8 cellular contexts compared by ENCODE assay signal in genomic region chr2:39665811-39666488, GRCh38. TPM values are rescaled to one million over a fixed set of nuclear protein-coding genes. Genes with fewer than 3 reads are reported as not detected.
DNase-seq lines count a peak whose midpoint lies in the region; ATAC-seq, FAIRE-seq and TF ChIP-seq lines count a peak whose summit lies in the region.

TMEM178A (plus strand) TSS chr2:39665917; CDS start chr2:39665975, 58 bp downstream.

- H3K9ac ChIP-seq in HepG2 (ENCODE audit: insufficient read depth, low read depth, low read length) = no peak within 1 kb of the TSS

- H3K79me2 ChIP-seq in HepG2 (ENCODE audit: insufficient read depth, low read length) = no peaks in the 10 kb centered on the region

- ATAC-seq in HepG2 (peak; percentile 76), HG02852 (IDR thresholded peaks at IDR 0.05; ENCODE audit: unreplicated experiment) (no peak), GM19324 (IDR thresholded peaks at IDR 0.05; ENCODE audit: low FRiP score, unreplicated experiment) (no peak)

- TF ChIP-seq CTCF in HepG2 (CRISPR knock-in tag; IDR thresholded peaks at IDR 0.05) = no peak

- H3K36me3 ChIP-seq in HepG2 (replicated peaks in 1 of 2; ENCODE audit: control insufficient read depth in 1 of 2, insufficient read depth in 2 of 2, low read length in 2 of 2) (no peaks in the 10 kb centered on the region), thymus (ENCODE audit: control insufficient read depth, insufficient read depth) (no peaks in the 10 kb centered on the region)

- H3K4me3 ChIP-seq in HepG2 (replicated peaks in 1 of 3; ENCODE audit: insufficient read depth in 1 of 3, low read depth in 2 of 3, low read length in 3 of 3) = peak within 1 kb of the TSS; percentile 50 to 78 (median 67)
- peak within 1 kb of the TSS; percentile 53 for H3K4me3 ChIP-seq in thymus (ENCODE audit: low read length)

- H3K4me2 ChIP-seq in HepG2 (ENCODE audit: low read depth, low read length) = peak within 1 kb of the TSS; percentile 83

- no peak for FAIRE-seq in HTR-8/SVneo (lab: Jason Lieb, UNC)
- FAIRE-seq in HepG2 (lab: Jason Lieb, UNC) = no peak

- POLR2A ChIA-PET in HepG2 (lab: Yijun Ruan, JAX) = no interaction called here

- H3K27me3 ChIP-seq in HepG2 (ENCODE audit: control insufficient read depth in 1 of 2, insufficient read depth in 2 of 2, low read length in 2 of 2) (peaks cover 8 to 57% of the 10 kb centered on the region in 2 experiments; a peak in 4 of 5 replicates), thymus (ENCODE audit: control insufficient read depth, insufficient read depth) (peaks cover 37% of the 10 kb centered on the region)

- H3K4me1 ChIP-seq in HepG2 (ENCODE audit: insufficient read depth, low read length) = peaks cover 18% of the 10 kb centered on the region
- peaks cover 6% of the 10 kb centered on the region for H3K4me1 ChIP-seq in thymus (ENCODE audit: control insufficient read depth, insufficient read depth, low read length)

- in situ Hi-C loops in HepG2 (cut with HindIII; ENCODE audit: extremely low pct_ligation_motif_present, low pct_unique_long_range_greater_than_20kb) = no loop called here

- TF ChIP-seq RAD21 in HepG2 (CRISPR knock-in tag; IDR thresholded peaks at IDR 0.05) = 0 out of 2 replicates have a peak, but pooled peaks have one; percentile 9

- no peak for TF ChIP-seq EP300 in HepG2 (IDR thresholded peaks at IDR 0.05; ENCODE audit: low read depth in 2 of 2, low read length in 2 of 2)
- TF ChIP-seq EP300 in HepG2 (CRISPR knock-in tag; IDR thresholded peaks at IDR 0.05; ENCODE audit: borderline replicate concordance) = no peak

- H3K27ac ChIP-seq in caudate nucleus (ENCODE audit: low read depth, low read length) (peak within 1 kb of the TSS; percentile 16), HepG2 (ENCODE audit: extremely low read length, insufficient read depth, low read length) (no peak within 1 kb of the TSS), thymus (ENCODE audit: low read depth) (no peak within 1 kb of the TSS)

- intact Hi-C loops in HepG2 (cut with micrococcal nuclease; ENCODE audit: unreplicated experiment) = no loop called here

- no peak within 1 kb of the TSS for H2AFZ ChIP-seq in HepG2 (ENCODE audit: low read length)

- H3K9me3 ChIP-seq in HepG2 (ENCODE audit: low read length) (no peaks in the 10 kb centered on the region), thymus (ENCODE audit: control insufficient read depth) (no peaks in the 10 kb centered on the region)

- BruUV-seq in HepG2 (replicated peaks; lab: Mats Ljungman, UMichigan) = no TSS peak

- CTCF ChIA-PET in HepG2 (lab: Yijun Ruan, JAX; ENCODE audit: low intra/inter-chr PET ratio, low total read pairs) = no interaction called here

- WGBS in HepG2 (ENCODE audit: low lambda C conversion rate) = 5% methylated on average over 38 of the region's 90 CpGs
- WGBS in thymus = 1% methylated on average over 90 of the region's 90 CpGs

- TF ChIP-seq POLR2A in HepG2 (IDR thresholded peaks at IDR 0.05; ENCODE audit: insufficient read depth in 1 of 2, low read depth in 2 of 2, low read length in 2 of 2) = no peak

- DNase-seq in COLO668 (lab: John Stamatoyannopoulos, UW; ENCODE audit: unreplicated experiment) = peak; percentile 48
- peak; percentile 43 for DNase-seq in HTR-8/SVneo (ENCODE audit: insufficient read length, low spot score)
- DNase-seq in caudate nucleus (lab: John Stamatoyannopoulos, UW) = peak in 7 of 61 donors; percentile 11 to 39 (median 30)
- no peak for DNase-seq in HepG2 (ENCODE audit: low spot score)
- DNase-seq in mesenteric fat pad (ENCODE audit: low spot score) = no peak

- H4K20me1 ChIP-seq in HepG2 (ENCODE audit: insufficient read depth, low read length) = no peaks in the 10 kb centered on the region

TF ChIP-seq in HepG2, 621 proteins besides CTCF, POLR2A, EP300 and RAD21 (continues in another document):
- TF ChIP-seq ARNT2 (CRISPR knock-in tag; IDR thresholded peaks at IDR 0.05; ENCODE audit: low read depth) (peak; percentile 71; the same call in 1 of the 2 replicates), HNRNPK (IDR thresholded peaks at IDR 0.05; ENCODE audit: low read depth, low read length, poor library complexity, severe bottlenecking) (peak; percentile 96), SP4 (CRISPR knock-in tag; IDR thresholded peaks at IDR 0.05) (no peak), ZNF335 (CRISPR knock-in tag; IDR thresholded peaks at IDR 0.05) (no peak), CBX2 (IDR thresholded peaks at IDR 0.05; ENCODE audit: low read depth, low read length) (no peak), CBX2 (CRISPR knock-in tag; IDR thresholded peaks at IDR 0.05; ENCODE audit: low read depth) (peak; percentile 91; the same call in 1 of the 2 replicates), YEATS2 (CRISPR knock-in tag; IDR thresholded peaks at IDR 0.05; ENCODE audit: borderline replicate concordance) (no peak), ZIK1 (CRISPR knock-in tag; IDR thresholded peaks at IDR 0.05; ENCODE audit: borderline replicate concordance, low read depth) (peak; percentile 35; the same call in 1 of the 2 replicates), ZNF687 (CRISPR knock-in tag; IDR thresholded peaks at IDR 0.05) (peak; percentile 41), HES4 (CRISPR knock-in tag; IDR thresholded peaks at IDR 0.05; ENCODE audit: borderline replicate concordance) (no peak), ZNF280B (CRISPR knock-in tag; IDR thresholded peaks at IDR 0.05; ENCODE audit: borderline replicate concordance) (0 out of 2 replicates have a peak, but pooled peaks have one; percentile 32)

RNA-seq across cellular contexts. Expression of gene TMEM178A, which starts in this region (rescaled TPM):
- total RNA-seq in HepG2 (2016; rRNA removed; fragmentation: Illumina TruSeq; extraction: Trizol) (0.38 TPM in 1 of 2 replicates, not detected in the other), mesenteric fat pad (1.5 TPM)
- not detected in 2 replicates for total RNA-seq in HepG2 (2016; cell fraction: cytosol; rRNA removed; fragmentation: Illumina TruSeq; extraction: Trizol; ENCODE audit: low read depth)
- 0.15 and 0.19 TPM in 2 replicates for total RNA-seq in HepG2 (2016; cell fraction: insoluble cytoplasmic fraction; rRNA removed; fragmentation: Illumina TruSeq; extraction: Trizol)
- total RNA-seq in HepG2 (2016; cell fraction: membrane; rRNA removed; fragmentation: Illumina TruSeq; extraction: Trizol) = 0.17 TPM in 1 of 2 replicates, not detected in the other
- total RNA-seq in HepG2 (2016; cell fraction: nucleus; rRNA removed; fragmentation: Illumina TruSeq; extraction: Trizol) = 0.50 TPM in 1 of 2 replicates, not detected in the other
- polyA plus RNA-seq in HepG2 (2011; rRNA removed) (3.3 and 3.8 TPM in 2 replicates), thymus (5.5 TPM)
- 1.6 and 1.7 TPM in 2 replicates for polyA plus RNA-seq in HepG2 (2011; cell fraction: cytosol; rRNA removed)
- polyA plus RNA-seq in HepG2 (2011; cell fraction: nucleus; rRNA removed) = 21.5 and 25.6 TPM in 2 replicates
- polyA plus RNA-seq in HepG2 (2012) = 5.7 and 7.4 TPM in 2 replicates
- polyA plus RNA-seq in HepG2 (2016; cell fraction: cytosol; fragmentation: Illumina TruSeq; extraction: Trizol; ENCODE audit: low read depth) = not detected in 2 replicates
- 0.28 TPM in 1 of 2 replicates, not detected in the other for polyA plus RNA-seq in HepG2 (2016; cell fraction: insoluble cytoplasmic fraction; fragmentation: Illumina TruSeq; extraction: Trizol; ENCODE audit: low read depth)
- 0.09 and 0.35 TPM in 2 replicates for polyA plus RNA-seq in HepG2 (2016; cell fraction: membrane; fragmentation: Illumina TruSeq; extraction: Trizol; ENCODE audit: low read depth)
- 1.4 and 1.9 TPM in 2 replicates for polyA plus RNA-seq in HepG2 (2016; cell fraction: nucleus; fragmentation: Illumina TruSeq; extraction: Trizol; ENCODE audit: insufficient read depth, low read depth)
- 1.8 TPM in 1 of 2 replicates, not detected in the other for polyA minus RNA-seq in HepG2 (2011; rRNA and poly(A)+ RNA removed; ENCODE audit: low replicate concordance)
- polyA minus RNA-seq in HepG2 (2011; cell fraction: cytosol; rRNA and poly(A)+ RNA removed) = 0.59 and 0.88 TPM in 2 replicates
- 2.5 and 3.3 TPM in 2 replicates for polyA minus RNA-seq in HepG2 (2011; cell fraction: nucleus; rRNA and poly(A)+ RNA removed)

Comparison
In these comparisons a context has a peak if more than half of its experiments do, and no peak if none do; other contexts are left out.
1. DNase-seq: peak in COLO668 (single experiment) and HTR-8/SVneo (single experiment); none in HepG2 (single experiment) and mesenteric fat pad (single experiment).